Comparison of ENCODE assay signal across 32 cellular contexts in genomic region chr7:103571591-103571990, GRCh38.
"Had no signal": no experiment of that assay in that cellular context is flagged by ENCODE, and none has a peak within 500 bp of the region (broad histone marks: within the 10 kb centered on the region; RNA-seq: fewer than 3 reads in every experiment).

No MANE protein-coding gene starts in this region.

- H3K36me3 ChIP-seq: ascending aorta, cardiac muscle cell had no signal

- ATAC-seq: activated CD8-positive, alpha-beta T cell treated with anti-CD3 and anti-CD28 coated beads for 36 hours; activated T-cell treated with anti-CD3 and anti-CD28 coated beads, Interleukin-2, amount 50 U/mL, for 4 hours; activated T-cell treated with anti-CD3 and anti-CD28 coated beads, Interleukin-2, amount 50 U/mL, for 72 hours; activated T-helper 17 cell treated with anti-CD3 and anti-CD28 coated beads, Interleukin-2, amount 50 U/mL, for 72 hours had no signal

- H3K4me3 ChIP-seq: ascending aorta, cardiac muscle cell had no signal

- H3K4me1 ChIP-seq: ascending aorta had no signal

- H3K27me3 ChIP-seq: ascending aorta, cardiac muscle cell had no signal

- H3K9me3 ChIP-seq: ascending aorta had no signal

- FAIRE-seq: bronchial epithelial cell, TTC549 had no signal

- DNase-seq: activated B cell treated with CpG ODN at 0.5 μM for 24 hours; activated CD4-positive, alpha-beta memory T cell treated with anti-CD3 and anti-CD28 coated beads for 36 hours; activated CD4-positive, alpha-beta T cell treated with anti-CD3 and anti-CD28 coated beads for 4 hours; activated CD4-positive, alpha-beta T cell treated with anti-CD3 and anti-CD28 coated beads, Interleukin-2, amount 10 ng/mL, durations not matched to agents 24 days and 14 days; activated CD4-positive, alpha-beta T cell treated with anti-CD3 and anti-CD28 coated beads, Interleukin-2, amount 50 U/mL, for 1 hour; activated CD4-positive, alpha-beta T cell treated with anti-CD3 and anti-CD28 coated beads, Interleukin-2, amount 50 U/mL, for 4 hours; activated CD4-positive, CD25-positive, alpha-beta regulatory T cell treated with anti-CD3 and anti-CD28 coated beads, Interleukin-2, amount 50 U/mL, for 72 hours; activated CD8-positive, alpha-beta memory T cell treated with anti-CD3 and anti-CD28 coated beads, Interleukin-2, amount 50 U/mL, for 4 hours; activated CD8-positive, alpha-beta T cell treated with anti-CD3 and anti-CD28 coated beads for 36 hours; activated effector memory CD4-positive, alpha-beta T cell treated with anti-CD3 and anti-CD28 coated beads, Interleukin-2, amount 50 U/mL, for 16 hours; activated gamma-delta T cell treated with Interleukin-2 at 50 U/mL for 16 hours; activated naive CD4-positive, alpha-beta T cell; activated naive CD4-positive, alpha-beta T cell treated with anti-CD3 and anti-CD28 coated beads for 36 hours; activated naive CD4-positive, alpha-beta T cell treated with anti-CD3 and anti-CD28 coated beads, Interleukin-2, amount 50 U/mL, for 16 hours; activated naive CD8-positive, alpha-beta T cell treated with anti-CD3 and anti-CD28 coated beads for 36 hours; activated T-cell treated with anti-CD3 and anti-CD28 coated beads for 4 hours; activated T-cell treated with anti-CD3 and anti-CD28 coated beads, Interleukin-2, amount 50 U/mL, for 1 hour; activated T-cell treated with anti-CD3 and anti-CD28 coated beads, Interleukin-2, amount 50 U/mL, for 4 hours; activated T-cell treated with anti-CD3 and anti-CD28 coated beads, Interleukin-2, amount 50 U/mL, for 72 hours; amygdala; anterior cingulate cortex; caudate nucleus; cerebellar nuclear complex; T-helper 1 cell; T-helper 2 cell; T-helper 9 cell had no signal

- H3K27ac ChIP-seq: ascending aorta, cardiac muscle cell, VCaP had no signal
